ENCODE assay signal across 1 cellular context in the genomic region with DNA sequence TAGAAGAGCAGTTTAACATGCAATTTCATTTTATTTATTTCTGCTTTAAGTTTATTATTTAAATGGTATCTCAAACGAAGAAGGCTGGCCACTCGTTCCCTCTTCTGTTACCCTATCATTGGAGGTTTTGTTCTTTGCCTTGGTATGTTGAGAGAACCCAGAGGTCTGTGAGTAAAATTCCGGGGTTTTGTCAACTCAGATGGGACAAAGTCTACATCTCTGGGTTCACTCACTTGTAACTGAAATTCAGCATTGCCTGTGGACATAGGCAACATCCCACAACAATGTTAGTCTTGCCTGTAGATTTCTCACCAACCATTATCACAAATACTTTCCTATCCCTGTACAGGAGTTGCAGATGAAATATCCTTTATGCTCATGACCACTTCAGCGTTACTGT.
TF ChIP-seq lines count a peak whose summit lies in the region.

No MANE protein-coding gene starts in this region.

TF ChIP-seq in liver, 16 proteins besides CTCF, POLR2A, EP300 and RAD21 (continued from another document):
- TF ChIP-seq, protein P1, sequence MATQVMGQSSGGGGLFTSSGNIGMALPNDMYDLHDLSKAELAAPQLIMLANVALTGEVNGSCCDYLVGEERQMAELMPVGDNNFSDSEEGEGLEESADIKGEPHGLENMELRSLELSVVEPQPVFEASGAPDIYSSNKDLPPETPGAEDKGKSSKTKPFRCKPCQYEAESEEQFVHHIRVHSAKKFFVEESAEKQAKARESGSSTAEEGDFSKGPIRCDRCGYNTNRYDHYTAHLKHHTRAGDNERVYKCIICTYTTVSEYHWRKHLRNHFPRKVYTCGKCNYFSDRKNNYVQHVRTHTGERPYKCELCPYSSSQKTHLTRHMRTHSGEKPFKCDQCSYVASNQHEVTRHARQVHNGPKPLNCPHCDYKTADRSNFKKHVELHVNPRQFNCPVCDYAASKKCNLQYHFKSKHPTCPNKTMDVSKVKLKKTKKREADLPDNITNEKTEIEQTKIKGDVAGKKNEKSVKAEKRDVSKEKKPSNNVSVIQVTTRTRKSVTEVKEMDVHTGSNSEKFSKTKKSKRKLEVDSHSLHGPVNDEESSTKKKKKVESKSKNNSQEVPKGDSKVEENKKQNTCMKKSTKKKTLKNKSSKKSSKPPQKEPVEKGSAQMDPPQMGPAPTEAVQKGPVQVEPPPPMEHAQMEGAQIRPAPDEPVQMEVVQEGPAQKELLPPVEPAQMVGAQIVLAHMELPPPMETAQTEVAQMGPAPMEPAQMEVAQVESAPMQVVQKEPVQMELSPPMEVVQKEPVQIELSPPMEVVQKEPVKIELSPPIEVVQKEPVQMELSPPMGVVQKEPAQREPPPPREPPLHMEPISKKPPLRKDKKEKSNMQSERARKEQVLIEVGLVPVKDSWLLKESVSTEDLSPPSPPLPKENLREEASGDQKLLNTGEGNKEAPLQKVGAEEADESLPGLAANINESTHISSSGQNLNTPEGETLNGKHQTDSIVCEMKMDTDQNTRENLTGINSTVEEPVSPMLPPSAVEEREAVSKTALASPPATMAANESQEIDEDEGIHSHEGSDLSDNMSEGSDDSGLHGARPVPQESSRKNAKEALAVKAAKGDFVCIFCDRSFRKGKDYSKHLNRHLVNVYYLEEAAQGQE (IDR thresholded peaks at IDR 0.05): no peak
- TF ChIP-seq RXRA (IDR thresholded peaks at IDR 0.05) (peak; percentile 49 to 63), HNF4G (IDR thresholded peaks at IDR 0.05) (peak; percentile 84), NR2F2 (IDR thresholded peaks at IDR 0.05) (no peak), FOXA2 (IDR thresholded peaks at IDR 0.05) (peak; percentile 70), GABPA (IDR thresholded peaks at IDR 0.05 in 1 of 2, conservative IDR thresholded peaks at IDR 0.05 in 1 of 2) (no peak), TAF1 (conservative IDR thresholded peaks at IDR 0.05) (no peak)
